ENCODE assay signal across 8 cellular contexts in the genomic region with DNA sequence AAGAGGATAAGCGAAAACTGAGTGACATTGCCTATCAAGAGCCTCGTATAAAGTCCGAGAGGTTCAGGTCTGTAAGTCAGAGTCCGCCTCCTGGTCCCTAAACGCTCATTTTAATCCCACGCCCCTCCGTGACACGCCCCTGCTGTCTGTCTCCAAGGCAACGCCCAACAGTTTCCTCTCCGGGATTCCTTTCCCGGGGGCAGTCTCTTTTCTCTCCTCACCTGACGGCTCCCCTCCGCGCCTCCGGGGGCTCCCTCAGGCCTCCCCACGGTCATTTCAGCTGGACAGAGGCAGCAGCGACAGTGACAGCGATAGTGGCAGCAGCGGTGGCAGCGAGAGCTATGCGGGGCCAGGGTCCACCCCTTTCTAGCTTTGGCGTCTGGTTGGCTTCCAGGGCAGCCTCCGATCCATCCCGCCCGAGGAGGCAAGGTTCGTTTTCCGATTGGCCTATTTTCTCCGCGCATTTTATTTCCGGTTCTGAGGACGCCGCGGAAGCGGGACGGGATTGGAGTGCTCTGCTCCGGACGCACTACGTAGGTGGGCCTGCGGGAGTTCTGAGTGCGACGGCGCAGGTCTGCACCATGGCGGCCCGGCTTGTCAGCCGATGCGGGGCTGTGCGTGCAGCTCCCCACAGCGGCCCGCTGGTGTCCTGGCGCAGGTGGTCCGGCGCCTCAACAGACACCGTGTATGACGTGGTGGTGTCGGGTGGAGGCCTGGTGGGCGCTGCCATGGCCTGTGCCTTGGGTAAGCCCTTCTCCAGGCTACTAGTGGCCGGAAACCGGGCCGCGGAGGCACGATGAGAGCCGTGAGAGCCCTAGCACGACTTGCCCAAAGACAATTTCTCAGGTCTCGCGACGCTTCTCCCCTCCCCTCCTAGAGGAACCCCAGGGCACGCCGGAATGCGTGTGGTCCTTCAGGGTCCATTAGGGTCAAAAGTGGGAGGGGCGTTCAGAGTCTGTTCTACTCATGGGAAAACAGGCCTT. TPM values are rescaled to one million over a fixed set of nuclear protein-coding genes. Genes with fewer than 3 reads are reported as not detected.
DNase-seq lines count a peak whose midpoint lies in the region; TF ChIP-seq lines count a peak whose summit lies in the region.

A gene (plus strand): TSS at position 551 of the 983 bp plus-strand sequence. CDS start 31 bp downstream, at position 582.
A gene with protein sequence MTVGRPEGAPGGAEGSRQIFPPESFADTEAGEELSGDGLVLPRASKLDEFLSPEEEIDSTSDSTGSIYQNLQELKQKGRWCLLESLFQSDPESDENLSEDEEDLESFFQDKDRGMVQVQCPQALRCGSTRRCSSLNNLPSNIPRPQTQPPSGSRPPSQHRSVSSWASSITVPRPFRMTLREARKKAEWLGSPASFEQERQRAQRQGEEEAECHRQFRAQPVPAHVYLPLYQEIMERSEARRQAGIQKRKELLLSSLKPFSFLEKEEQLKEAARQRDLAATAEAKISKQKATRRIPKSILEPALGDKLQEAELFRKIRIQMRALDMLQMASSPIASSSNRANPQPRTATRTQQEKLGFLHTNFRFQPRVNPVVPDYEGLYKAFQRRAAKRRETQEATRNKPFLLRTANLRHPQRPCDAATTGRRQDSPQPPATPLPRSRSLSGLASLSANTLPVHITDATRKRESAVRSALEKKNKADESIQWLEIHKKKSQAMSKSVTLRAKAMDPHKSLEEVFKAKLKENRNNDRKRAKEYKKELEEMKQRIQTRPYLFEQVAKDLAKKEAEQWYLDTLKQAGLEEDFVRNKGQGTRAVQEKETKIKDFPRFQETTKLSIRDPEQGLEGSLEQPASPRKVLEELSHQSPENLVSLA (minus strand): TSS at position 343 of the 983 bp plus-strand sequence. CDS start 68 bp downstream, at position 275.

- POLR2A ChIA-PET in HEK293T (lab: Yijun Ruan, JAX), result interaction anchor here (0.6 to 1.3 kb wide), 14 partner anchors 8 to 218 kb away, joined by 3 to 11 read pairs (median 3); a partner anchor contains a TSS

- in situ Hi-C loops in SK-MEL-5 (cut with HindIII; ENCODE audit: low pct_unique_long_range_greater_than_20kb, low sequenced_read_pairs), result no loop called here

- CTCF ChIA-PET in HEK293T (lab: Yijun Ruan, JAX), result interaction anchor here (0.5 to 1.3 kb wide), 4 partner anchors 11 to 344 kb away, joined by 3 to 5 read pairs (median 4); no protein-coding TSS in a partner anchor

- H3K27ac ChIP-seq in temporal lobe (ENCODE audit: low read depth, low read length), result peak within 1 kb of the TSS; percentile 62

- peak; percentile 95 for DNase-seq in GM04504 (ENCODE audit: low read depth)
- peak; percentile 89 for DNase-seq in HEK293T (ENCODE audit: extremely low spot score)
- peak; percentile 92 for DNase-seq in MV-4-11 (lab: John Stamatoyannopoulos, UW)
- DNase-seq in SK-MEL-5 (ENCODE audit: low read depth, low spot score), result peak; percentile 97
- peak; percentile 93 for DNase-seq in activated naive CD4-positive, alpha-beta T cell treated with anti-CD3 and anti-CD28 coated beads, Interleukin-2, amount 50 U/mL, for 16 hours
- DNase-seq in globus pallidus (ENCODE audit: low spot score), result peak; percentile 95
- peak; percentile 70 to 98 (median 92) for DNase-seq in nucleus accumbens (lab: John Stamatoyannopoulos, UW)

TF ChIP-seq in HEK293T, 16 proteins besides CTCF, POLR2A, EP300 and RAD21:
- TF ChIP-seq L3MBTL2 (conservative IDR thresholded peaks at IDR 0.05) (peak; percentile 70; the same call in 1 of the 2 replicates), NFRKB (IDR thresholded peaks at IDR 0.05) (no peak), ELF4 (IDR thresholded peaks at IDR 0.05) (peak; percentile 75), FOXM1 (IDR thresholded peaks at IDR 0.05; ENCODE audit: borderline replicate concordance) (no peak), TARDBP (IDR thresholded peaks at IDR 0.05) (no peak), HDGF (IDR thresholded peaks at IDR 0.05; ENCODE audit: borderline replicate concordance) (0 out of 2 replicates have a peak, but pooled peaks have one; percentile 27), FOXK2 (IDR thresholded peaks at IDR 0.05) (no peak), FOXA1 (IDR thresholded peaks at IDR 0.05) (no peak), SUZ12 (IDR thresholded peaks at IDR 0.05) (no peak)
- TF ChIP-seq, protein P1, sequence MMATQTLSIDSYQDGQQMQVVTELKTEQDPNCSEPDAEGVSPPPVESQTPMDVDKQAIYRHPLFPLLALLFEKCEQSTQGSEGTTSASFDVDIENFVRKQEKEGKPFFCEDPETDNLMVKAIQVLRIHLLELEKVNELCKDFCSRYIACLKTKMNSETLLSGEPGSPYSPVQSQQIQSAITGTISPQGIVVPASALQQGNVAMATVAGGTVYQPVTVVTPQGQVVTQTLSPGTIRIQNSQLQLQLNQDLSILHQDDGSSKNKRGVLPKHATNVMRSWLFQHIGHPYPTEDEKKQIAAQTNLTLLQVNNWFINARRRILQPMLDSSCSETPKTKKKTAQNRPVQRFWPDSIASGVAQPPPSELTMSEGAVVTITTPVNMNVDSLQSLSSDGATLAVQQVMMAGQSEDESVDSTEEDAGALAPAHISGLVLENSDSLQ (IDR thresholded peaks at IDR 0.05), result peak; percentile 82
TF ChIP-seq in HEK293T: peak in this region for 4.

RNA-seq across cellular contexts. Expression of the first gene that starts in this region (rescaled TPM):
- total RNA-seq in SK-MEL-5 (2014; rRNA removed; shearing (Covaris generic)), result 22.9 and 39.0 TPM in 2 replicates
- polyA plus RNA-seq in SK-MEL-5 (2015; cell fraction: cytosol; rRNA removed), result 18.0 and 29.8 TPM in 2 replicates
- 66.1 and 69.5 TPM in 2 replicates for polyA plus RNA-seq in SK-MEL-5 (2015; cell fraction: nucleus; rRNA removed)
- 20.2 TPM for total RNA-seq in temporal lobe

RNA-seq across cellular contexts. Expression of the second gene that starts in this region (rescaled TPM):
- 0.75 and 1.1 TPM in 2 replicates for total RNA-seq in SK-MEL-5 (2014; rRNA removed; shearing (Covaris generic))
- polyA plus RNA-seq in SK-MEL-5 (2015; cell fraction: cytosol; rRNA removed), result 0.60 and 0.72 TPM in 2 replicates
- 0.27 and 0.46 TPM in 2 replicates for polyA plus RNA-seq in SK-MEL-5 (2015; cell fraction: nucleus; rRNA removed)
- 18.4 TPM for total RNA-seq in temporal lobe

Comparison
In these comparisons a context has a peak if more than half of its experiments do, and no peak if none do; other contexts are left out.
1. Peak in every context shown above with its lines: DNase-seq and H3K27ac ChIP-seq.